10 cellular contexts compared by ENCODE assay signal in the genomic region with DNA sequence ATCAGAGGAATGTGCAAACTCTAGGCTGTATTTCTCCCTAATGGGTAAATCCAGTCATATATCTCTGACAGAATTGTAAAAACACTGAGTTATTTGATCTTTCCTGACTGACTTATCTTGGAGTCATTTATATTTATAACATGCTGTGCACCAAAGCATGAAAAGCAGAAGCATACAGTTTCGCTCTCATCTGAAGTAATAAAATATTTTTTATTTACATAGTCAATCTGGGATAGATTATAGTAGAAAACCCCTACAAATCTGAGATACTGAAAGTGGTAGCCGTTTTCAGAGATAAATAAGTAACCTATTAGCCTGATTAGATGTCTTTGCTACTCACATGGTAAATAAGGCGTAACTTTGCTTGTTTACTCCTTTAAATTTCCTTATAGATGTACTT. TPM values are rescaled to one million over a fixed set of nuclear protein-coding genes. Genes with fewer than 3 reads are reported as not detected.
DNase-seq lines count a peak whose midpoint lies in the region; ATAC-seq and TF ChIP-seq lines count a peak whose summit lies in the region.
"Had no signal": no experiment of that assay in that cellular context is flagged by ENCODE, and none has a peak within 500 bp of the region (broad histone marks: within the 10 kb centered on the region; RNA-seq: fewer than 3 reads in every experiment).

No MANE protein-coding gene starts in this region.

- H3K27ac Mint-ChIP-seq in activated naive CD8-positive, alpha-beta T cell treated with anti-CD3 and anti-CD28 coated beads, Interleukin-2, amount 50 U/mL, for 24 hours: no peak overlapping the region
- H3K27ac Mint-ChIP-seq: activated CD8-positive, alpha-beta T cell treated with anti-CD3 and anti-CD28 coated beads, Interleukin-2, amount 10 ng/mL, durations not matched to agents 7 days and 5 days had no signal

- H3K23ac ChIP-seq in IMR-90 (ENCODE audit: low read depth, low read length): no peak overlapping the region

- no peak overlapping the region for H3K14ac ChIP-seq in IMR-90 (replicated peaks; ENCODE audit: low read depth, low read length)

- no peaks in the 10 kb centered on the region for H3K36me3 ChIP-seq in IMR-90 (ENCODE audit: control insufficient read depth, insufficient read depth, low read length)
- H3K36me3 ChIP-seq in uterus: no peaks in the 10 kb centered on the region
- no peaks in the 10 kb centered on the region for H3K36me3 ChIP-seq in aorta (ENCODE audit: control insufficient read depth in 1 of 2, insufficient read depth in 2 of 2, low read length in 1 of 2)

- no peak overlapping the region for H2AK9ac ChIP-seq in IMR-90 (replicated peaks; ENCODE audit: low read depth, low read length, poor library complexity)

- no CpG with 5 or more reads among the region's 3 CpGs for WGBS in IMR-90 (ENCODE audit: extremely low coverage in 2 of 2, insufficient read length in 1 of 2), 2 experiments
- WGBS in aorta, 2 donors: 40 to 43% methylated on average over 3 of the region's 3 CpGs

- no peaks in the 10 kb centered on the region for H3K9me1 ChIP-seq in IMR-90 (ENCODE audit: insufficient read depth, low read length)

- ATAC-seq in GM19035 (IDR thresholded peaks at IDR 0.05; ENCODE audit: unreplicated experiment) (peak; percentile 74), HG02798 (IDR thresholded peaks at IDR 0.05; ENCODE audit: poor library complexity, unreplicated experiment) (peak; percentile 41), IMR-90 (ENCODE audit: low read depth) (peak; percentile 35), aorta (ENCODE audit: low FRiP score) (no peak)
- no peak for ATAC-seq in activated naive CD8-positive, alpha-beta T cell treated with anti-CD3 and anti-CD28 coated beads, Interleukin-2, amount 50 U/mL, for 24 hours
- ATAC-seq: activated CD8-positive, alpha-beta T cell treated with anti-CD3 and anti-CD28 coated beads, Interleukin-2, amount 10 ng/mL, durations not matched to agents 7 days and 5 days had no signal

- peaks cover 20 to 66% of the 10 kb centered on the region in 2 experiments for H3K79me1 ChIP-seq in IMR-90 (ENCODE audit: low read depth in 1 of 2, low read length in 2 of 2)

- H4K91ac ChIP-seq in IMR-90 (ENCODE audit: insufficient read depth, low read depth, low read length): no peak overlapping the region

- no peak overlapping the region for H3K18ac ChIP-seq in IMR-90 (ENCODE audit: low read depth, low read length)

- CTCF ChIA-PET in IMR-90 (lab: Yijun Ruan, JAX): interaction anchor here (1.6 kb wide), 1 partner anchor 12 kb away, joined by 4 read pairs; no protein-coding TSS in a partner anchor

- H3K9me3 ChIP-seq in IMR-90 (ENCODE audit: control insufficient read depth, insufficient read depth, low read length) (no peaks in the 10 kb centered on the region), uterus (no peaks in the 10 kb centered on the region), aorta (ENCODE audit: control insufficient read depth, low read length) (no peaks in the 10 kb centered on the region)

- H3K9ac ChIP-seq in IMR-90 (ENCODE audit: low read depth, low read length): no peak overlapping the region

- H3K4me3 ChIP-seq in IMR-90 (ENCODE audit: insufficient read depth, low read depth, low read length) (no peak overlapping the region), uterus (no peak overlapping the region), aorta (ENCODE audit: low read length in 2 of 2) (no peak overlapping the region)

- DNase-seq in IMR-90 (no peak), uterus (no peak), NCI-H2196 treated with DMSO at 0.1 percent for 48 hours (lab: John Stamatoyannopoulos, UW; ENCODE audit: unreplicated experiment) (no peak), aorta (no peak)
- DNase-seq in activated naive CD8-positive, alpha-beta T cell treated with anti-CD3 and anti-CD28 coated beads, Interleukin-2, amount 50 U/mL, for 24 hours: no peak
- DNase-seq: activated CD8-positive, alpha-beta T cell treated with anti-CD3 and anti-CD28 coated beads, Interleukin-2, amount 10 ng/mL, durations not matched to agents 7 days and 5 days; amniotic stem cell; hippocampal formation had no signal

- no peak for TF ChIP-seq RAD21 in IMR-90 (IDR thresholded peaks at IDR 0.05; ENCODE audit: low read length)

- BruUV-seq in IMR-90 (replicated peaks; lab: Mats Ljungman, UMichigan): no TSS peak

- H2BK120ac ChIP-seq in IMR-90 (ENCODE audit: low read depth, low read length): no peak overlapping the region

- POLR2A ChIA-PET in IMR-90 (lab: Charles Lee; ENCODE audit: unreplicated experiment): no interaction called here

- no peaks in the 10 kb centered on the region for H3K9me3 Mint-ChIP-seq in activated naive CD8-positive, alpha-beta T cell treated with anti-CD3 and anti-CD28 coated beads, Interleukin-2, amount 50 U/mL, for 24 hours

- no peak overlapping the region for H2BK20ac ChIP-seq in IMR-90 (ENCODE audit: low read depth, low read length)

- H2AK5ac ChIP-seq in IMR-90 (ENCODE audit: low read depth, low read length): no peak overlapping the region

- no peaks in the 10 kb centered on the region for H3K27me3 ChIP-seq in IMR-90 (ENCODE audit: control insufficient read depth, insufficient read depth, low read length)
- no peaks in the 10 kb centered on the region for H3K27me3 ChIP-seq in uterus
- H3K27me3 ChIP-seq in aorta (ENCODE audit: control insufficient read depth in 1 of 2, insufficient read depth in 2 of 2, low read length in 1 of 2): no peaks in the 10 kb centered on the region

- H4K8ac ChIP-seq in IMR-90 (ENCODE audit: low read depth in 2 of 2, low read length in 2 of 2): no peak overlapping the region

- no peak overlapping the region for H2BK5ac ChIP-seq in IMR-90 (ENCODE audit: low read depth, low read length, poor library complexity, severe bottlenecking)

- H3K4me1 ChIP-seq in IMR-90 (ENCODE audit: control insufficient read depth, insufficient read depth, low read length) (peaks cover 4% of the 10 kb centered on the region), uterus (peaks cover 6 to 11% of the 10 kb centered on the region in 2 donors), aorta (ENCODE audit: control insufficient read depth in 1 of 2, insufficient read depth in 2 of 2, low read length in 2 of 2) (peaks cover 4 to 11% of the 10 kb centered on the region in 2 donors)

- H4K20me1 ChIP-seq in IMR-90 (ENCODE audit: insufficient read depth, low read length): peaks cover 29% of the 10 kb centered on the region

- TF ChIP-seq POLR2A in IMR-90 (IDR thresholded peaks at IDR 0.05; ENCODE audit: low read depth, low read length) (no peak), uterus (IDR thresholded peaks at IDR 0.05) (no peak)

- H3K4ac ChIP-seq in IMR-90 (ENCODE audit: low read depth, low read length): no peak overlapping the region

- H3K27me3 Mint-ChIP-seq in activated naive CD8-positive, alpha-beta T cell treated with anti-CD3 and anti-CD28 coated beads, Interleukin-2, amount 50 U/mL, for 24 hours: no peaks in the 10 kb centered on the region

- H2BK15ac ChIP-seq in IMR-90 (ENCODE audit: low read depth, low read length): no peak overlapping the region

- no peak overlapping the region for H3K4me3 Mint-ChIP-seq in activated naive CD8-positive, alpha-beta T cell treated with anti-CD3 and anti-CD28 coated beads, Interleukin-2, amount 50 U/mL, for 24 hours
- H3K4me3 Mint-ChIP-seq: activated CD8-positive, alpha-beta T cell treated with anti-CD3 and anti-CD28 coated beads, Interleukin-2, amount 10 ng/mL, durations not matched to agents 7 days and 5 days had no signal

- TF ChIP-seq CTCF in IMR-90 (conservative IDR thresholded peaks at IDR 0.05; ENCODE audit: low read depth, low read length) (no peak), uterus (IDR thresholded peaks at IDR 0.05) (no peak)

- peaks cover 75% of the 10 kb centered on the region for H3K4me1 Mint-ChIP-seq in activated naive CD8-positive, alpha-beta T cell treated with anti-CD3 and anti-CD28 coated beads, Interleukin-2, amount 50 U/mL, for 24 hours

- no peak overlapping the region for H3K56ac ChIP-seq in IMR-90 (ENCODE audit: extremely low read depth, insufficient read depth, low read length)

- H3K36me3 Mint-ChIP-seq in activated naive CD8-positive, alpha-beta T cell treated with anti-CD3 and anti-CD28 coated beads, Interleukin-2, amount 50 U/mL, for 24 hours (ENCODE audit: low read depth): no peaks in the 10 kb centered on the region

- dilution Hi-C loops in IMR-90 (cut with HindIII; ENCODE audit: low sequenced_read_pairs, unreplicated experiment): no loop called here

- H3K27ac ChIP-seq in IMR-90 (ENCODE audit: insufficient read depth, low read length) (no peak overlapping the region), uterus (peak overlapping the region; percentile 47 to 68), aorta (ENCODE audit: low read depth in 1 of 2, low read length in 2 of 2) (no peak overlapping the region)

- no peak overlapping the region for H4K5ac ChIP-seq in IMR-90 (ENCODE audit: low read depth, low read length)

- no peak overlapping the region for H2AFZ ChIP-seq in IMR-90 (replicated peaks; ENCODE audit: low read length, poor library complexity)

- in situ Hi-C loops in IMR-90 (cut with MboI; ENCODE audit: low sequenced_read_pairs): no loop called here

- intact Hi-C loops in IMR-90 (cut with micrococcal nuclease): no loop called here
- intact Hi-C loops in uterus (cut with DNase I; ENCODE audit: low total_unique reads): no loop called here
- intact Hi-C loops in aorta (cut with DNase I): no loop called here

- H3K4me2 ChIP-seq in IMR-90 (ENCODE audit: low read depth, low read length): no peak overlapping the region

TF ChIP-seq in IMR-90, 13 proteins besides CTCF, POLR2A, EP300 and RAD21 (continues in another document):
- TF ChIP-seq CEBPB (IDR thresholded peaks at IDR 0.05; ENCODE audit: low read depth, low read length): no peak
- TF ChIP-seq, protein P1, sequence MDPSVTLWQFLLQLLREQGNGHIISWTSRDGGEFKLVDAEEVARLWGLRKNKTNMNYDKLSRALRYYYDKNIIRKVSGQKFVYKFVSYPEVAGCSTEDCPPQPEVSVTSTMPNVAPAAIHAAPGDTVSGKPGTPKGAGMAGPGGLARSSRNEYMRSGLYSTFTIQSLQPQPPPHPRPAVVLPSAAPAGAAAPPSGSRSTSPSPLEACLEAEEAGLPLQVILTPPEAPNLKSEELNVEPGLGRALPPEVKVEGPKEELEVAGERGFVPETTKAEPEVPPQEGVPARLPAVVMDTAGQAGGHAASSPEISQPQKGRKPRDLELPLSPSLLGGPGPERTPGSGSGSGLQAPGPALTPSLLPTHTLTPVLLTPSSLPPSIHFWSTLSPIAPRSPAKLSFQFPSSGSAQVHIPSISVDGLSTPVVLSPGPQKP (IDR thresholded peaks at IDR 0.05; ENCODE audit: borderline replicate concordance, low read depth, low read length): no peak
- no peak for TF ChIP-seq NFE2L2 (IDR thresholded peaks at IDR 0.05; ENCODE audit: low read depth, low read length)
- TF ChIP-seq RCOR1 (IDR thresholded peaks at IDR 0.05; ENCODE audit: insufficient replicate concordance, low read length): no peak
- no peak for TF ChIP-seq MXI1 (IDR thresholded peaks at IDR 0.05; ENCODE audit: borderline replicate concordance, low read depth, low read length)
- no peak for TF ChIP-seq SMC3 (IDR thresholded peaks at IDR 0.05; ENCODE audit: low read depth, low read length)

RNA-seq across cellular contexts. Expression of a gene that starts 35.0 kb away (rescaled TPM):
- total RNA-seq in IMR-90 (2012; rRNA removed): 7.8 and 8.8 TPM in 2 replicates
- 7.0 and 7.2 TPM in 2 replicates for polyA plus RNA-seq in IMR-90 (2012; rRNA removed)
- 2.0 and 2.2 TPM in 2 replicates for polyA plus RNA-seq in IMR-90 (2012; cell fraction: cytosol; rRNA removed)
- polyA plus RNA-seq in IMR-90 (2012; cell fraction: nucleus; rRNA removed; ENCODE audit: low replicate concordance): 2.7 and 13.5 TPM in 2 replicates
- 10 to 100 TPM; 29.1 to 55.6 (median 36.2) TPM for total RNA-seq in uterus
- total RNA-seq in aorta: 10 to 100 TPM; 44.4 to 46.5 TPM
- 10 to 100 TPM; 12.3 to 13.1 TPM for polyA plus RNA-seq in aorta

Comparison
In these comparisons a context has a peak if more than half of its experiments do, and no peak if none do; other contexts are left out.
1. ATAC-seq: peak in GM19035 (single experiment), HG02798 (single experiment) and IMR-90 (single experiment); none in activated naive CD8-positive, alpha-beta T cell treated with anti-CD3 and anti-CD28 coated beads, Interleukin-2, amount 50 U/mL, for 24 hours (single experiment) and aorta (single experiment).
2. H3K27ac ChIP-seq: peak in uterus (2 of 2); none in IMR-90 (single experiment) and aorta (0 of 2).